In the genomic region with DNA sequence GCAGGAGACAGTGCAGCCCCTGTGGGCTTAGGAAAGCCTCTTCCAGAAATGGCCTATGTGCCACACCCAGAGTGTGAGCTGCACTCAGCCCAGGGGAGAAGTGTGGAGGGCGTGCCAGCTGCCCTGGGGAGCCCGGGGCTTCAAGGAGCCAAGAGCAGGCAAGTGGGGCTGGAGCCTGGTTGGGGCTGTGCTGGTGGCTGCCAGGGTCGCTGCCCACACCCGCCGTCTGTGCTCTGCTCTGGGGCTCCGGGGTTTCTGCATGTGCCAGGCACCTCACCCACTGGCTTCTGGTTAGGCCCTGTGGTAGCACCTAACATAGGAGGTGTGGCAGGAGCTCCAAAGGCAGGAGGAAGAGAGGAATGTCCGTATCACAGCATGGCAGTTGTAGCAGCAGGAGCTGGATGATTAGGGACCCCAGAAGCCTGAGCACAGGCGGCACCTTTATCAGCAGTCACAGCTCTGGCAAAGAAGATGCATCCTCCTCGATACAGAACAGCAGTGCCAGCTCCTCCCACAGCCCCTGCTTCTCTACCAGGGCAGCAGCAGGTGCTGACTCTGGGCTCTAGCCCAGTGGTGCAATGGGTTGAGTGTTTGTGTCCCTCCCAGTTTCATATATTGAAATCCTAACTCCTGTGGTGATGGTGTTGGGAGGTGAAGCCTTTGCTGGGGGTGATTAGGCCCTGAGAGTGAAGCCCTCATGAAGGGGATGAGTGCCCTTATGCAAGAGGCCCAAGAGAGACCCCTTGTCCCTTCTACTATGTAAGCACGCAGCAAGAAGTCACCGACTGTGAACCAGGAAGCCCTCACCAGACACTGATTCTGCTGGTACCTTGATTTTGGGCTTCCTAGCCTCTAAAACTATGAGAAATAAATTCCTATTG, we compare ENCODE assay signal across 11 cellular contexts.
DNase-seq lines count a peak whose midpoint lies in the region; ATAC-seq and TF ChIP-seq lines count a peak whose summit lies in the region.
"Had no signal": no experiment of that assay in that cellular context is flagged by ENCODE, and none has a peak within 500 bp of the region (broad histone marks: within the 10 kb centered on the region; RNA-seq: fewer than 3 reads in every experiment).

No MANE protein-coding gene starts in this region.

- H4K20me1 ChIP-seq in OCI-LY7 (ENCODE audit: insufficient read depth, low read length) = no peaks in the 10 kb centered on the region

- peaks cover 54% of the 10 kb centered on the region for H3K4me1 ChIP-seq in OCI-LY7 (ENCODE audit: insufficient read depth, low read length, poor library complexity, severe bottlenecking)
- H3K4me1 ChIP-seq in mesendoderm (ENCODE audit: control insufficient read depth, low read depth, low read length) = peaks cover 3% of the 10 kb centered on the region
- H3K4me1 ChIP-seq: vagina had no signal

- CTCF ChIA-PET in OCI-LY7 (lab: Charles Lee; ENCODE audit: unreplicated experiment) = no interaction called here

- H2BK120ac ChIP-seq in mesendoderm (ENCODE audit: low read depth, low read length) = no peak overlapping the region

- H3K27me3 ChIP-seq in mesendoderm (ENCODE audit: insufficient read depth, low read length, poor library complexity) = no peaks in the 10 kb centered on the region
- H3K27me3 ChIP-seq: vagina had no signal

- H3K18ac ChIP-seq in mesendoderm (ENCODE audit: low read length) = no peak overlapping the region

- H3K9me3 ChIP-seq in OCI-LY7 (ENCODE audit: low read length) = peaks cover 6% of the 10 kb centered on the region; the same call in 1 of the 2 replicates
- H3K9me3 ChIP-seq: vagina had no signal

- no TSS peak for BruUV-seq in OCI-LY7 (replicated peaks; lab: Mats Ljungman, UMichigan)

- peak overlapping the region; percentile 0; the same call in 1 of the 2 replicates for H2AFZ ChIP-seq in OCI-LY7 (ENCODE audit: low read length)

- H4K5ac ChIP-seq in mesendoderm (ENCODE audit: low read length) = no peak overlapping the region

- H2AK5ac ChIP-seq in mesendoderm (ENCODE audit: low read length) = no peak overlapping the region

- ATAC-seq in Right ventricle myocardium superior (ENCODE audit: poor library complexity) = peak; percentile 37
- no peak for ATAC-seq in left ventricle myocardium superior
- ATAC-seq in GM21447 (IDR thresholded peaks at IDR 0.05; ENCODE audit: unreplicated experiment) = no peak
- no peak for ATAC-seq in HG02678 (IDR thresholded peaks at IDR 0.05; ENCODE audit: unreplicated experiment)
- ATAC-seq: T-cell had no signal

- no peak overlapping the region for H3K56ac ChIP-seq in mesendoderm (ENCODE audit: low read length)

- no peak overlapping the region for H3K27ac ChIP-seq in OCI-LY7 (ENCODE audit: low read depth, low read length, poor library complexity, severe bottlenecking)
- H3K27ac ChIP-seq in mesendoderm (ENCODE audit: low read depth, low read length) = no peak overlapping the region
- H3K27ac ChIP-seq: vagina had no signal

- H3K4ac ChIP-seq in mesendoderm (ENCODE audit: low read depth, low read length) = no peak overlapping the region

- H3K79me1 ChIP-seq in mesendoderm (ENCODE audit: low read length) = no peaks in the 10 kb centered on the region

- no peak overlapping the region for H3K9ac ChIP-seq in mesendoderm (ENCODE audit: low read length)

- TF ChIP-seq CTCF in OCI-LY7 (conservative IDR thresholded peaks at IDR 0.05; ENCODE audit: low read length) = no peak

- intact Hi-C loops in Right ventricle myocardium superior (cut with DNase I) = no loop called here
- intact Hi-C loops in left ventricle myocardium superior (cut with micrococcal nuclease) = no loop called here
- intact Hi-C loops in OCI-LY7 (cut with micrococcal nuclease; ENCODE audit: unreplicated experiment) = no loop called here

- DNase-seq in Right ventricle myocardium superior = no peak
- DNase-seq in left ventricle myocardium superior = no peak
- DNase-seq in OCI-LY7 (ENCODE audit: low spot score) = no peak
- peak; percentile 78 for DNase-seq in mesendoderm
- DNase-seq in NCI-H2196 (lab: John Stamatoyannopoulos, UW; ENCODE audit: unreplicated experiment) = no peak
- DNase-seq in NCI-H226 = no peak
- DNase-seq: NCI-H1694 treated with DMSO at 0.1 percent for 48 hours, T-cell had no signal

- H3K79me2 ChIP-seq in OCI-LY7 (ENCODE audit: insufficient read depth, low read depth, low read length) = no peaks in the 10 kb centered on the region
- H3K79me2 ChIP-seq in mesendoderm (ENCODE audit: control insufficient read depth, insufficient read depth, low read length) = no peaks in the 10 kb centered on the region

- H3K9me2 ChIP-seq in OCI-LY7 (ENCODE audit: insufficient read depth, low read length) = no peaks in the 10 kb centered on the region

- no peaks in the 10 kb centered on the region for H3K36me3 ChIP-seq in OCI-LY7 (ENCODE audit: insufficient read depth, low read length)
- no peaks in the 10 kb centered on the region for H3K36me3 ChIP-seq in mesendoderm (ENCODE audit: control insufficient read depth, insufficient read depth, low read length)
- H3K36me3 ChIP-seq: vagina had no signal

- H3K4me2 ChIP-seq in OCI-LY7 (ENCODE audit: low read length) (no peak overlapping the region; the same call in 1 of the 2 replicates), mesendoderm (ENCODE audit: low read length) (no peak overlapping the region)

- no peak overlapping the region for H2BK5ac ChIP-seq in mesendoderm (ENCODE audit: low read length)

- H4K8ac ChIP-seq in mesendoderm (ENCODE audit: low read depth, low read length) = no peak overlapping the region

- no peak overlapping the region for H2BK15ac ChIP-seq in mesendoderm (replicated peaks; ENCODE audit: low read depth)

- POLR2A ChIA-PET in OCI-LY7 (lab: Charles Lee) = interaction anchor here (1.1 to 5.7 kb wide), 3 partner anchors 10 to 19 kb away, joined by 3 to 55 read pairs (median 5); no protein-coding TSS in a partner anchor

- H3K4me3 ChIP-seq in OCI-LY7 (ENCODE audit: low read depth, low read length, poor library complexity, severe bottlenecking) (no peak overlapping the region), mesendoderm (ENCODE audit: low read length) (no peak overlapping the region)
- H3K4me3 ChIP-seq: vagina had no signal

- no peak overlapping the region for H3K23ac ChIP-seq in mesendoderm (ENCODE audit: low read length)

- no CpG with 5 or more reads among the region's 11 CpGs for WGBS in mesendoderm (ENCODE audit: extremely low coverage, insufficient coverage, low lambda C conversion rate)
